ENCODE assay signal across 8 cellular contexts in genomic region chr3:4982773-4983738, GRCh38. TPM values are rescaled to one million over a fixed set of nuclear protein-coding genes. Genes with fewer than 3 reads are reported as not detected.
DNase-seq lines count a peak whose midpoint lies in the region; ATAC-seq and TF ChIP-seq lines count a peak whose summit lies in the region.

No MANE protein-coding gene starts in this region.

- H3K4me3 Mint-ChIP-seq in activated CD4-positive, alpha-beta memory T cell treated with anti-CD3 and anti-CD28 coated beads, Interleukin-2, amount 10 ng/mL, durations not matched to agents 7 days and 5 days, result peak overlapping the region; percentile 94

- no peak for DNase-seq in activated CD4-positive, alpha-beta memory T cell treated with anti-CD3 and anti-CD28 coated beads, Interleukin-2, amount 10 ng/mL, durations not matched to agents 7 days and 5 days
- DNase-seq in fibroblast of pulmonary artery (ENCODE audit: low read depth) (peak; percentile 49), DMS 273 treated with DMSO at 0.1 percent for 48 hours (lab: John Stamatoyannopoulos, UW) (no peak), SHP77 treated with DMSO at 0.1 percent for 48 hours (lab: John Stamatoyannopoulos, UW) (no peak)
- DNase-seq in stimulated activated CD4-positive, alpha-beta T cell treated with anti-CD3 and anti-CD28 coated beads, Interleukin-4, amount 100 ng/mL, for 4 hours, result no peak

- peak overlapping the region; percentile 100 for H3K4me3 ChIP-seq in fibroblast of pulmonary artery (replicated peaks; ENCODE audit: low read depth, low read length)
- H3K4me3 ChIP-seq in skin epidermis, result peak overlapping the region; percentile 30 to 91 (median 84)

- peak overlapping the region; percentile 65 to 100 (median 99) for H3K27ac ChIP-seq in skin epidermis

- CTCF ChIA-PET in activated CD4-positive, alpha-beta memory T cell treated with anti-CD3 and anti-CD28 coated beads, Interleukin-2, amount 10 ng/mL, durations not matched to agents 7 days and 5 days (lab: Charles Lee), result interaction anchor here (0.8 to 9.2 kb wide), 24 partner anchors 7 to 272 kb away, joined by 3 to 69 read pairs (median 7); no protein-coding TSS in a partner anchor

- H3K27ac Mint-ChIP-seq in activated CD4-positive, alpha-beta memory T cell treated with anti-CD3 and anti-CD28 coated beads, Interleukin-2, amount 10 ng/mL, durations not matched to agents 7 days and 5 days, result peak overlapping the region; percentile 83

- POLR2A ChIA-PET in activated CD4-positive, alpha-beta memory T cell treated with anti-CD3 and anti-CD28 coated beads, Interleukin-2, amount 10 ng/mL, durations not matched to agents 7 days and 5 days (lab: Charles Lee), result interaction anchor here (0.9 to 17.3 kb wide), 24 partner anchors 10 to 489 kb away, joined by 3 to 822 read pairs (median 8); partner anchors contain the start of genes EDEM1 and ITPR1

- H3K4me1 Mint-ChIP-seq in activated CD4-positive, alpha-beta memory T cell treated with anti-CD3 and anti-CD28 coated beads, Interleukin-2, amount 10 ng/mL, durations not matched to agents 7 days and 5 days, result peaks cover 53% of the 10 kb centered on the region

- no peaks in the 10 kb centered on the region for H3K9me3 Mint-ChIP-seq in activated CD4-positive, alpha-beta memory T cell treated with anti-CD3 and anti-CD28 coated beads, Interleukin-2, amount 10 ng/mL, durations not matched to agents 7 days and 5 days

- peak; percentile 23 for TF ChIP-seq POLR2A in GM15510 (IDR thresholded peaks at IDR 0.05; ENCODE audit: borderline replicate concordance, extremely low read depth, insufficient read length)

- TF ChIP-seq CTCF in fibroblast of pulmonary artery (IDR thresholded peaks at IDR 0.05; ENCODE audit: low read length, missing control alignments), result no peak

- H3K36me3 Mint-ChIP-seq in activated CD4-positive, alpha-beta memory T cell treated with anti-CD3 and anti-CD28 coated beads, Interleukin-2, amount 10 ng/mL, durations not matched to agents 7 days and 5 days (ENCODE audit: low read depth), result peaks cover 77% of the 10 kb centered on the region

- H3K27me3 Mint-ChIP-seq in activated CD4-positive, alpha-beta memory T cell treated with anti-CD3 and anti-CD28 coated beads, Interleukin-2, amount 10 ng/mL, durations not matched to agents 7 days and 5 days, result no peaks in the 10 kb centered on the region

- ATAC-seq in HG02981 (IDR thresholded peaks at IDR 0.05; ENCODE audit: unreplicated experiment), result no peak

RNA-seq across cellular contexts. Expression of gene BHLHE40, which starts 3.8 kb away (rescaled TPM):
- 100 to 1,000 TPM; 316 to 318 TPM for total RNA-seq in activated CD4-positive, alpha-beta memory T cell treated with anti-CD3 and anti-CD28 coated beads, Interleukin-2, amount 10 ng/mL, durations not matched to agents 7 days and 5 days
